In the genomic region with DNA sequence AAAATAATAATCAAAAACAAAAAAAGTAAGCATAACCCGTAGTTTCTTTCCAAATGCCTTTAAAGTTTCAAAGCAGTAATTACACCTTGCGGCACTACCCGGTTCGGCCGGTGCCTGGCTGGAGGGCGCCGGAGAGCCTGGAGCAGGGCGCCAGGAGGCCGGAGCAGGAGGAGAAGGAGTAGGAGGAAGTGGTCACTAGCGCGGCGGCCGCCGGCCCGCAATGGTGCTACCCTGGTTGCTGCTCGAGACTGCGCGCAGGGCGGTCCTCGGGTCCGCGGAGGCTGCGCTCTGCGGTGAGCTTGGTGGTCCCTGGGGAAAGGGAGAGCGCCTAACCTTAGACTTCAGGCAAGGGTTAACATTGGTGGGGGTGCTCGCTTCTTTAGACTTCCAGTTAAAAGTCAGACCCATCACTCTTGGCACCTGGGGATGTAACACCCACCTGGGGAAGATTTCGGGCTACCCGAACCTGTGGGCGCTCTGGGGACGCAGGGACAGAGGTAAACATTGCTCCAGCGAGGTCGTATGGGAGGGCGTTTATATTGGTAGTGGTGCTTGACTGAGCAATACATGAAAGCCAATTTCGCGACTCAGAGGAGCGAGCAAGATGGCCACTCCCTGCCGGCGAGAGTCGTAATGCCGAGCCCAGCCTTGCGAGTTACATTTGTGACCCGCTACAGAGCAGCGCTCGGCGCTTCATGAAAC, we compare ENCODE assay signal across 1 cellular context.
TF ChIP-seq lines count a peak whose summit lies in the region.

No MANE protein-coding gene starts in this region.

TF ChIP-seq in SK-N-SH, 30 proteins besides CTCF, POLR2A, EP300 and RAD21 (continued from another document):
- no peak for TF ChIP-seq IRF3 (IDR thresholded peaks at IDR 0.05; ENCODE audit: low read depth, low read length)
- no peak for TF ChIP-seq MEF2A (IDR thresholded peaks at IDR 0.05; ENCODE audit: borderline replicate concordance, low read depth)
- no peak for TF ChIP-seq GATA2 (CRISPR knock-in tag; IDR thresholded peaks at IDR 0.05)
- TF ChIP-seq SMC3 (IDR thresholded peaks at IDR 0.05; ENCODE audit: low read depth, low read length) = peak; percentile 34; the same call in 1 of the 2 replicates
- no peak; the same call in 1 of the 2 replicates for TF ChIP-seq SIN3A (IDR thresholded peaks at IDR 0.05; ENCODE audit: borderline replicate concordance, low read depth, low read length)
- peak; percentile 89 for TF ChIP-seq YY1 (IDR thresholded peaks at IDR 0.05; ENCODE audit: low read depth)
- no peak for TF ChIP-seq FOXJ3 (CRISPR knock-in tag; IDR thresholded peaks at IDR 0.05)
- peak; percentile 20; the same call in 1 of the 2 replicates for TF ChIP-seq TCF12 (IDR thresholded peaks at IDR 0.05)
- no peak; the same call in 1 of the 2 replicates for TF ChIP-seq JUND (IDR thresholded peaks at IDR 0.05)
- no peak for TF ChIP-seq TEAD4 (IDR thresholded peaks at IDR 0.05; ENCODE audit: borderline replicate concordance, insufficient read depth)
- no peak for TF ChIP-seq RCOR1 (IDR thresholded peaks at IDR 0.05; ENCODE audit: low read length)
- no peak for TF ChIP-seq RXRA (IDR thresholded peaks at IDR 0.05; ENCODE audit: borderline replicate concordance, low read depth)
- TF ChIP-seq, protein P1, sequence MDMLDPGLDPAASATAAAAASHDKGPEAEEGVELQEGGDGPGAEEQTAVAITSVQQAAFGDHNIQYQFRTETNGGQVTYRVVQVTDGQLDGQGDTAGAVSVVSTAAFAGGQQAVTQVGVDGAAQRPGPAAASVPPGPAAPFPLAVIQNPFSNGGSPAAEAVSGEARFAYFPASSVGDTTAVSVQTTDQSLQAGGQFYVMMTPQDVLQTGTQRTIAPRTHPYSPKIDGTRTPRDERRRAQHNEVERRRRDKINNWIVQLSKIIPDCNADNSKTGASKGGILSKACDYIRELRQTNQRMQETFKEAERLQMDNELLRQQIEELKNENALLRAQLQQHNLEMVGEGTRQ (IDR thresholded peaks at IDR 0.05; ENCODE audit: borderline replicate concordance, low read depth, low read length) = no peak
- TF ChIP-seq RFX5 (IDR thresholded peaks at IDR 0.05; ENCODE audit: low read length) = no peak
- TF ChIP-seq, protein P2, sequence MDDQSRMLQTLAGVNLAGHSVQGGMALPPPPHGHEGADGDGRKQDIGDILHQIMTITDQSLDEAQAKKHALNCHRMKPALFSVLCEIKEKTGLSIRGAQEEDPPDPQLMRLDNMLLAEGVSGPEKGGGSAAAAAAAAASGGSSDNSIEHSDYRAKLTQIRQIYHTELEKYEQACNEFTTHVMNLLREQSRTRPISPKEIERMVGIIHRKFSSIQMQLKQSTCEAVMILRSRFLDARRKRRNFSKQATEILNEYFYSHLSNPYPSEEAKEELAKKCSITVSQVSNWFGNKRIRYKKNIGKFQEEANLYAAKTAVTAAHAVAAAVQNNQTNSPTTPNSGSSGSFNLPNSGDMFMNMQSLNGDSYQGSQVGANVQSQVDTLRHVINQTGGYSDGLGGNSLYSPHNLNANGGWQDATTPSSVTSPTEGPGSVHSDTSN (IDR thresholded peaks at IDR 0.05) = no peak
- peak; percentile 57 for TF ChIP-seq CHD2 (IDR thresholded peaks at IDR 0.05; ENCODE audit: low read length, partially characterized antibody)
- TF ChIP-seq FOSL2 (IDR thresholded peaks at IDR 0.05; ENCODE audit: borderline replicate concordance, low read depth) = no peak
- TF ChIP-seq ZBTB33 (IDR thresholded peaks at IDR 0.05; ENCODE audit: borderline replicate concordance, low read depth) = no peak
- TF ChIP-seq, protein P3, sequence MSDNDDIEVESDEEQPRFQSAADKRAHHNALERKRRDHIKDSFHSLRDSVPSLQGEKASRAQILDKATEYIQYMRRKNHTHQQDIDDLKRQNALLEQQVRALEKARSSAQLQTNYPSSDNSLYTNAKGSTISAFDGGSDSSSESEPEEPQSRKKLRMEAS (IDR thresholded peaks at IDR 0.05; ENCODE audit: low read depth) = peak; percentile 29; the same call in 1 of the 2 replicates
- TF ChIP-seq POLR2AphosphoS5 (IDR thresholded peaks at IDR 0.05; ENCODE audit: low read depth, low read length) = peak; percentile 97
- peak; percentile 75 for TF ChIP-seq TAF1 (IDR thresholded peaks at IDR 0.05; ENCODE audit: borderline replicate concordance, low read depth, low read length)
- no peak for TF ChIP-seq NRF1 (IDR thresholded peaks at IDR 0.05; ENCODE audit: low read depth, low read length)
